In genomic region chr22:38033522-38034277, GRCh38 we compare ENCODE assay signal across 1 cellular context.
TF ChIP-seq lines count a peak whose summit lies in the region.

No MANE protein-coding gene starts in this region.

TF ChIP-seq in K562, 482 proteins besides CTCF, POLR2A, EP300 and RAD21:
- TF ChIP-seq ZKSCAN8 (CRISPR knock-in tag; IDR thresholded peaks at IDR 0.05) (0 out of 2 replicates have a peak, but pooled peaks have one; percentile 50), STAT5B (CRISPR knock-in tag; IDR thresholded peaks at IDR 0.05) (no peak), ZNF24 (IDR thresholded peaks at IDR 0.05) (no peak), TSC22D4 (tag; IDR thresholded peaks at IDR 0.05) (no peak), HNRNPL (IDR thresholded peaks at IDR 0.05; ENCODE audit: low read depth, low read length) (no peak), FOXO4 (CRISPR knock-in tag; IDR thresholded peaks at IDR 0.05) (no peak), ZBTB33 (CRISPR knock-in tag; IDR thresholded peaks at IDR 0.05) (peak; percentile 84), POLR2AphosphoS5 (IDR thresholded peaks at IDR 0.05; ENCODE audit: control insufficient read depth, insufficient read depth, low read depth, low read length) (no peak), ZNF766 (CRISPR knock-in tag; conservative IDR thresholded peaks at IDR 0.05) (0 out of 2 replicates have a peak, but pooled peaks have one; percentile 40), ZKSCAN1 (IDR thresholded peaks at IDR 0.05; ENCODE audit: low read depth, low read length) (no peak), NCOA2 (IDR thresholded peaks at IDR 0.05; ENCODE audit: partially characterized antibody in 2 of 2) (no peak), ZNF445 (CRISPR knock-in tag; IDR thresholded peaks at IDR 0.05; ENCODE audit: low read depth) (no peak), NR2F6 (CRISPR knock-in tag; IDR thresholded peaks at IDR 0.05) (no peak), ZNF586 (CRISPR knock-in tag; conservative IDR thresholded peaks at IDR 0.05) (no peak), CBX1 (IDR thresholded peaks at IDR 0.05; ENCODE audit: low read depth) (no peak), ZNF780A (CRISPR knock-in tag; IDR thresholded peaks at IDR 0.05) (no peak), TAF15 (IDR thresholded peaks at IDR 0.05; ENCODE audit: low read depth, low read length) (no peak), ZNF76 (CRISPR knock-in tag; IDR thresholded peaks at IDR 0.05; ENCODE audit: borderline replicate concordance) (no peak), AFF1 (IDR thresholded peaks at IDR 0.05; ENCODE audit: low read depth in 1 of 2, partially characterized antibody in 2 of 2) (no peak), HDAC2 (IDR thresholded peaks at IDR 0.05) (no peak), SPI1 (IDR thresholded peaks at IDR 0.05; ENCODE audit: borderline replicate concordance, low read depth, low read length) (no peak), GTF2F1 (IDR thresholded peaks at IDR 0.05; ENCODE audit: low read depth, low read length) (no peak), PHF8 (IDR thresholded peaks at IDR 0.05; ENCODE audit: borderline replicate concordance, low read length) (peak; percentile 50; the same call in 1 of the 2 replicates)
- TF ChIP-seq, protein P1, sequence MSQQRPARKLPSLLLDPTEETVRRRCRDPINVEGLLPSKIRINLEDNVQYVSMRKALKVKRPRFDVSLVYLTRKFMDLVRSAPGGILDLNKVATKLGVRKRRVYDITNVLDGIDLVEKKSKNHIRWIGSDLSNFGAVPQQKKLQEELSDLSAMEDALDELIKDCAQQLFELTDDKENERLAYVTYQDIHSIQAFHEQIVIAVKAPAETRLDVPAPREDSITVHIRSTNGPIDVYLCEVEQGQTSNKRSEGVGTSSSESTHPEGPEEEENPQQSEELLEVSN (IDR thresholded peaks at IDR 0.05; ENCODE audit: borderline replicate concordance in 1 of 2, extremely low read depth in 1 of 2, insufficient read depth in 1 of 2, insufficient read length in 1 of 2, low read depth in 1 of 2, low read length in 1 of 2, poor library complexity in 1 of 2, severe bottlenecking in 1 of 2), result no peak
- TF ChIP-seq, protein P2, sequence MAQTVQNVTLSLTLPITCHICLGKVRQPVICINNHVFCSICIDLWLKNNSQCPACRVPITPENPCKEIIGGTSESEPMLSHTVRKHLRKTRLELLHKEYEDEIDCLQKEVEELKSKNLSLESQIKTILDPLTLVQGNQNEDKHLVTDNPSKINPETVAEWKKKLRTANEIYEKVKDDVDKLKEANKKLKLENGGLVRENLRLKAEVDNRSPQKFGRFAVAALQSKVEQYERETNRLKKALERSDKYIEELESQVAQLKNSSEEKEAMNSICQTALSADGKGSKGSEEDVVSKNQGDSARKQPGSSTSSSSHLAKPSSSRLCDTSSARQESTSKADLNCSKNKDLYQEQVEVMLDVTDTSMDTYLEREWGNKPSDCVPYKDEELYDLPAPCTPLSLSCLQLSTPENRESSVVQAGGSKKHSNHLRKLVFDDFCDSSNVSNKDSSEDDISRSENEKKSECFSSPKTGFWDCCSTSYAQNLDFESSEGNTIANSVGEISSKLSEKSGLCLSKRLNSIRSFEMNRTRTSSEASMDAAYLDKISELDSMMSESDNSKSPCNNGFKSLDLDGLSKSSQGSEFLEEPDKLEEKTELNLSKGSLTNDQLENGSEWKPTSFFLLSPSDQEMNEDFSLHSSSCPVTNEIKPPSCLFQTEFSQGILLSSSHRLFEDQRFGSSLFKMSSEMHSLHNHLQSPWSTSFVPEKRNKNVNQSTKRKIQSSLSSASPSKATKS (CRISPR knock-in tag; IDR thresholded peaks at IDR 0.05), result no peak
